8 cellular contexts compared by ENCODE assay signal in genomic region chr6:137309078-137309762, GRCh38.
DNase-seq lines count a peak whose midpoint lies in the region; ATAC-seq, FAIRE-seq and TF ChIP-seq lines count a peak whose summit lies in the region.

No MANE protein-coding gene starts in this region.

- no peak for TF ChIP-seq POLR2A in lower leg skin (IDR thresholded peaks at IDR 0.05)

- no peaks in the 10 kb centered on the region for H3K9me3 ChIP-seq in neural progenitor cell (ENCODE audit: low read depth)

- peaks cover 3% of the 10 kb centered on the region for H3K9me3 Mint-ChIP-seq in neural progenitor cell

- H2AFZ ChIP-seq in neural progenitor cell (replicated peaks), result no peak overlapping the region

- no peaks in the 10 kb centered on the region for H3K36me3 Mint-ChIP-seq in neural progenitor cell

- H3K27me3 Mint-ChIP-seq in neural progenitor cell (ENCODE audit: insufficient read depth, low read depth), result peaks cover 8% of the 10 kb centered on the region

- no peaks in the 10 kb centered on the region for H3K27me3 ChIP-seq in neural progenitor cell

- H3K4me1 ChIP-seq in neural progenitor cell, result no peaks in the 10 kb centered on the region

- H3K4me2 ChIP-seq in neural progenitor cell, result no peak overlapping the region

- peaks cover 6% of the 10 kb centered on the region for H3K4me1 Mint-ChIP-seq in neural progenitor cell

- no peak for ATAC-seq in HG03354 (IDR thresholded peaks at IDR 0.05; ENCODE audit: poor library complexity, severe bottlenecking, unreplicated experiment)

- FAIRE-seq in GM18507 (lab: Jason Lieb, UNC), result peak; percentile 59

- no peaks in the 10 kb centered on the region for H4K20me1 ChIP-seq in neural progenitor cell (ENCODE audit: low read depth)

- H3K27ac Mint-ChIP-seq in neural progenitor cell, result no peak overlapping the region

- WGBS in lower leg skin, 2 donors, result 23 to 27% methylated on average over 6 of the region's 6 CpGs

- intact Hi-C loops in lower leg skin (cut with DNase I; ENCODE audit: low total_unique reads), result loop anchor here (2.0 kb wide), 1 partner anchor 34 kb away; no protein-coding TSS in a partner anchor

- no peaks in the 10 kb centered on the region for H3F3A ChIP-seq in neural progenitor cell (ENCODE audit: low read depth)

- no peaks in the 10 kb centered on the region for H3K36me3 ChIP-seq in neural progenitor cell

- TF ChIP-seq CTCF in cardiac fibroblast (IDR thresholded peaks at IDR 0.05; ENCODE audit: low read depth, low read length) (no peak), lower leg skin (IDR thresholded peaks at IDR 0.05) (no peak), neural progenitor cell (IDR thresholded peaks at IDR 0.05) (no peak)

- DNase-seq in AG08395 (ENCODE audit: low spot score) (peak; percentile 66), GM18507 (ENCODE audit: extremely low spot score, insufficient read length, low read depth) (no peak), NCI-H510A (lab: John Stamatoyannopoulos, UW) (peak; percentile 4), cardiac fibroblast (ENCODE audit: low read depth in 2 of 2) (peak; percentile 62 to 81), lower leg skin (ENCODE audit: low spot score in 2 of 2) (peak; percentile 75 to 90), neural progenitor cell (ENCODE audit: low spot score) (no peak), NCI-H524 (lab: John Stamatoyannopoulos, UW) (no peak)

- H3K9ac ChIP-seq in neural progenitor cell, result no peak overlapping the region

- H3K4me3 ChIP-seq in cardiac fibroblast (replicated peaks in 1 of 2; ENCODE audit: low read depth in 2 of 2, low read length in 2 of 2) (no peak overlapping the region), lower leg skin (ENCODE audit: low read depth, poor library complexity, severe bottlenecking) (no peak overlapping the region), neural progenitor cell (no peak overlapping the region)

- no peak overlapping the region for H3K4me3 Mint-ChIP-seq in neural progenitor cell

- H3K27ac ChIP-seq in neural progenitor cell, result no peak overlapping the region

- H3K79me2 ChIP-seq in neural progenitor cell (ENCODE audit: low read depth), result no peaks in the 10 kb centered on the region

Comparison
In these comparisons a context has a peak if more than half of its experiments do, and no peak if none do; other contexts are left out.
1. DNase-seq: peak in AG08395 (single experiment), NCI-H510A (single experiment), cardiac fibroblast (2 of 2) and lower leg skin (2 of 2); none in GM18507 (single experiment), neural progenitor cell (single experiment) and NCI-H524 (0 of 2).